ENCODE assay signal across 2 cellular contexts in the genomic region with DNA sequence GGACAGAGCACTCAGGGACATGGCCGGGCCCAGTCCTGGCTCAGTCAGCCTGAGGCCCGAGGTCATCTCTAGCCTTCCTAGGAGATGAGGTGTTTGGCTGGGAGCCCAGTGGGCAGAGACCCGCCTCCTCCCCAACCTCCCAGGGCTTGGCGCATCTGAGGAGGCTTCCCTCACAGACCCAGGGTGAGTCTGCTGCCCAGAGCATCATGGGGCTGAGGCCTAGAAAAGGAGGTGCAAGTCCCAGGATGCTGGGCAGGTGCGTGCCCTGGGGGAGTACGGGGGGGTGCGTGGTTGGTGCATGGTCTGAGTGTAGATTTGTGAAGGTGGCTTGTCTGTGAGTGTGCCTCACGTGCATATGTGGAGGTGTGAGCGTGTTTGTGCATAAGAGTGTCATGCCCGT.
TF ChIP-seq lines count a peak whose summit lies in the region.

No MANE protein-coding gene starts in this region.

TF ChIP-seq in A549, 52 proteins besides CTCF, POLR2A, EP300 and RAD21:
- TF ChIP-seq KDM1A (IDR thresholded peaks at IDR 0.05; ENCODE audit: low read depth) (no peak), MAX (IDR thresholded peaks at IDR 0.05) (peak; percentile 63; the same call in 1 of the 2 replicates), MYC (IDR thresholded peaks at IDR 0.05; ENCODE audit: borderline replicate concordance, low read length) (no peak), GATA3 (IDR thresholded peaks at IDR 0.05; ENCODE audit: borderline replicate concordance) (no peak)

TF ChIP-seq in SK-N-SH, 30 proteins besides CTCF, POLR2A, EP300 and RAD21:
- TF ChIP-seq MAX (IDR thresholded peaks at IDR 0.05; ENCODE audit: low read depth) (peak; percentile 76), TCF12 (IDR thresholded peaks at IDR 0.05) (peak; percentile 59; the same call in 1 of the 2 replicates), USF1 (IDR thresholded peaks at IDR 0.05; ENCODE audit: borderline replicate concordance, low read depth) (no peak), YY1 (IDR thresholded peaks at IDR 0.05; ENCODE audit: low read depth) (no peak), FOXM1 (IDR thresholded peaks at IDR 0.05; ENCODE audit: low read depth) (no peak), POLR2AphosphoS5 (IDR thresholded peaks at IDR 0.05; ENCODE audit: low read depth, low read length) (peak; percentile 71), GABPA (IDR thresholded peaks at IDR 0.05; ENCODE audit: low read depth) (no peak), ZBTB33 (IDR thresholded peaks at IDR 0.05; ENCODE audit: borderline replicate concordance, low read depth) (no peak), USF2 (IDR thresholded peaks at IDR 0.05; ENCODE audit: borderline replicate concordance, low read depth, low read length) (no peak), GATA2 (CRISPR knock-in tag; IDR thresholded peaks at IDR 0.05) (no peak), CHD2 (IDR thresholded peaks at IDR 0.05; ENCODE audit: low read length, partially characterized antibody) (no peak), FOXJ3 (CRISPR knock-in tag; IDR thresholded peaks at IDR 0.05) (no peak), RCOR1 (IDR thresholded peaks at IDR 0.05; ENCODE audit: low read length) (no peak), RXRA (IDR thresholded peaks at IDR 0.05; ENCODE audit: borderline replicate concordance, low read depth) (no peak), JUND (IDR thresholded peaks at IDR 0.05) (no peak; the same call in 1 of the 2 replicates), NFIC (IDR thresholded peaks at IDR 0.05; ENCODE audit: borderline replicate concordance) (peak; percentile 97), MXI1 (IDR thresholded peaks at IDR 0.05; ENCODE audit: low read depth, low read length) (0 out of 2 replicates have a peak, but pooled peaks have one; percentile 32), REST (IDR thresholded peaks at IDR 0.05; ENCODE audit: low read depth, low read length) (0 out of 2 replicates have a peak, but pooled peaks have one; percentile 36), EZH2phosphoT487 (IDR thresholded peaks at IDR 0.05; ENCODE audit: borderline replicate concordance, low read depth) (no peak), MEF2A (IDR thresholded peaks at IDR 0.05; ENCODE audit: borderline replicate concordance, low read depth) (no peak), NRF1 (IDR thresholded peaks at IDR 0.05; ENCODE audit: low read depth, low read length) (no peak), RFX5 (IDR thresholded peaks at IDR 0.05; ENCODE audit: low read length) (no peak), IRF3 (IDR thresholded peaks at IDR 0.05; ENCODE audit: low read depth, low read length) (no peak), TEAD4 (IDR thresholded peaks at IDR 0.05; ENCODE audit: borderline replicate concordance, insufficient read depth) (no peak), SMC3 (IDR thresholded peaks at IDR 0.05; ENCODE audit: low read depth, low read length) (no peak), SIN3A (IDR thresholded peaks at IDR 0.05; ENCODE audit: borderline replicate concordance, low read depth, low read length) (peak; percentile 26; the same call in 1 of the 2 replicates), FOSL2 (IDR thresholded peaks at IDR 0.05; ENCODE audit: borderline replicate concordance, low read depth) (peak; percentile 60; the same call in 1 of the 2 replicates), ELF1 (IDR thresholded peaks at IDR 0.05) (no peak), TAF1 (IDR thresholded peaks at IDR 0.05; ENCODE audit: borderline replicate concordance, low read depth, low read length) (peak; percentile 42; the same call in 1 of the 2 replicates)
- TF ChIP-seq, protein P1, sequence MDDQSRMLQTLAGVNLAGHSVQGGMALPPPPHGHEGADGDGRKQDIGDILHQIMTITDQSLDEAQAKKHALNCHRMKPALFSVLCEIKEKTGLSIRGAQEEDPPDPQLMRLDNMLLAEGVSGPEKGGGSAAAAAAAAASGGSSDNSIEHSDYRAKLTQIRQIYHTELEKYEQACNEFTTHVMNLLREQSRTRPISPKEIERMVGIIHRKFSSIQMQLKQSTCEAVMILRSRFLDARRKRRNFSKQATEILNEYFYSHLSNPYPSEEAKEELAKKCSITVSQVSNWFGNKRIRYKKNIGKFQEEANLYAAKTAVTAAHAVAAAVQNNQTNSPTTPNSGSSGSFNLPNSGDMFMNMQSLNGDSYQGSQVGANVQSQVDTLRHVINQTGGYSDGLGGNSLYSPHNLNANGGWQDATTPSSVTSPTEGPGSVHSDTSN (IDR thresholded peaks at IDR 0.05): no peak
